In the genomic region with DNA sequence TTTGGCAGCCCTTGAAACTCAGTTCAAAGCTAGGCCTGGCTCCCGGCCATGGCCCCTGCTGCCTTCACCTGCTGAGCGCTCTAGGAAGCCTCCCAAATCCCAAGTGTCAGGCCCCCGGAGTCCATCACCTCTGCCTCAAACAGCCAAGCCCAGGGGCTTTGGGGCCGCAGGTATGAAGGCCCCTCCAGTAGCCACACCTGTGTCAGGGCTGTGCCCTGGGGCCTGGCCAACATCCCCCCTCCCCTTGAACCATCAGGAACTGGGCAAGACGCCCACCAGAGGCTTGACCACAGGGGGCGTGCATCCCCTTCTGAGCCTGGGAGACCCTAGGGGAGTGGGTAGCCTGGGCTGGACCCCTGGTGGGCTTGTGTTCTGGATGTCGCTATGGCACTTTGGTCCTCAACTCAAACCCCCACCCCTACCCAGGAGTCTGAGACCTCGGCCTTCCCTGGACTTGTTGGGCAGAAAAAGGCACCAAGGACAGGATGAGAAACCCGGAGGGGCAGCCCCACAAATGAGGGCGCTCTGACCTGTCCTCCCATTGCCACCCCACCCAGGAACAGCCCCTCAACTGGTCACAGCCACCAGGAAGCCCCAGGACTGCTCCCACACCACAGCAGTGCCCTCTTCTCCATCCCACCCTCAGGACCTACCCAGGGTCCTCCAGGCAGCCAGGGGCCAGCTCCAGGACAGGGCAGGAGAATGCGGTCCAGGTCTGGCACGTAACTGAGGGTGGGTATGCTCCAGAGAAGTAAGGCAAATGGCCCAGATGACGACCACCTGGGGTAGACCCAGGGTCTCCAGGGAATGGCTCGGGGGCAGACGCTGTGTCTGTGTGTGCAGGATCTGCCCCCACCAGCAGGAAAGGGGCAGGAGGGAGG, we compare ENCODE assay signal across 1 cellular context.
TF ChIP-seq lines count a peak whose summit lies in the region.

No MANE protein-coding gene starts in this region.

TF ChIP-seq in GM23338, 12 proteins besides CTCF, POLR2A, EP300 and RAD21:
- TF ChIP-seq POLR2AphosphoS5 (IDR thresholded peaks at IDR 0.05; ENCODE audit: low read depth) (peak; percentile 18; the same call in 1 of the 2 replicates), EZH2phosphoT487 (IDR thresholded peaks at IDR 0.05; ENCODE audit: unreplicated experiment) (no peak), NANOG (IDR thresholded peaks at IDR 0.05; ENCODE audit: borderline replicate concordance) (no peak), EZH2 (IDR thresholded peaks at IDR 0.05; ENCODE audit: low read depth, unreplicated experiment) (no peak)
- TF ChIP-seq, protein P1, sequence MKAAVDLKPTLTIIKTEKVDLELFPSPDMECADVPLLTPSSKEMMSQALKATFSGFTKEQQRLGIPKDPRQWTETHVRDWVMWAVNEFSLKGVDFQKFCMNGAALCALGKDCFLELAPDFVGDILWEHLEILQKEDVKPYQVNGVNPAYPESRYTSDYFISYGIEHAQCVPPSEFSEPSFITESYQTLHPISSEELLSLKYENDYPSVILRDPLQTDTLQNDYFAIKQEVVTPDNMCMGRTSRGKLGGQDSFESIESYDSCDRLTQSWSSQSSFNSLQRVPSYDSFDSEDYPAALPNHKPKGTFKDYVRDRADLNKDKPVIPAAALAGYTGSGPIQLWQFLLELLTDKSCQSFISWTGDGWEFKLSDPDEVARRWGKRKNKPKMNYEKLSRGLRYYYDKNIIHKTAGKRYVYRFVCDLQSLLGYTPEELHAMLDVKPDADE (IDR thresholded peaks at IDR 0.05): no peak
